ENCODE assay signal across 12 cellular contexts in the genomic region with DNA sequence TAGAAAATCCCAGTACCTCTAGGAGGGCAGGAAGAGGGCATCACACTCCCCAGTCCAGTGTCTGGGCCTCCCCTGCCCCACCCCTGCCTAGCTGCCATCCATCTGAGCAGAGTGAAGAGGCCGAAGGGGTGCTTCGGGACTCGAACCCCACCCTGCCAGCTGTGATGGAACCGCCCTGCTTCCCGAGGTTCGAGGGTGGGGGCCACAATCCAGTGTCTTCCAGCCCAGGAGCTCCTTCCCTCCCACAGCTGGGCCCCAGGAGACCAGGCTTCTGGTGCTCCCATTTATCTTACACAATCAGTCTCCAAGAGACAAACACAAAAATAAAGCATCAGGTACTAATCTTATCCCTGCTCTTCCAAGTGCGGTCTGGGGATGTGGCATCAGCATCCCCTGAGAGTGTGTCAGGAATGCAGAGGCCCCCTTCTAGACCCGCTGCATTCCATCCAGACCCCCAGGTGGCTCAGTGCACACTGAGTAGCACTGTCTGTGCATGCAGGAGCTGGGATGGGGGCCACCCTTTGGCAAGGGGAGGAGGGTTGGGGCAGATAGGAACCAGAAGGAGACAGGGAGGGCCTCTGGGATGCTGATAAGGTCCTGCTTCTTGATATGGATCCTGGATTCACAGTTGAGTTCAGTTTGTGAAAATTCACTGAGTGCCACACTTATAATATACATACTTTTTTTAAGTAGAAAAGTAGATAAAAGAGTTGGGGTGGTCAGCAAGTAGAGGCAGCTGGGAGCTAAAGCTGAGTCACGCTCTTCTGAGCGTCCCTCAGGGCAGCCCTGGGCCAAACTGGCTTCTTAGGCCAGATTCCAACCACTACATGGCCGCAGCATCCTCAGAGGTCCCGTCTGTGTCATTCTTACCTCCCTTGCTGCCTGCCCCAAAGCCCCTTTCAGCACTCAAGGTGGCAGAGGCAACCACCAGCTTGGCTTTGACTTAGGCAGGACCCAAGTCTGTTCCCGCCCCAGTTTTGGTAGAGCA.
"Had no signal": no experiment of that assay in that cellular context is flagged by ENCODE, and none has a peak within 500 bp of the region (broad histone marks: within the 10 kb centered on the region; RNA-seq: fewer than 3 reads in every experiment).

No MANE protein-coding gene starts in this region.

- H3K27ac ChIP-seq: adrenal gland, body of pancreas, psoas muscle, right lobe of liver, testis had no signal

- H3K27me3 ChIP-seq: adrenal gland, body of pancreas, right lobe of liver, testis had no signal

- H3K4me3 ChIP-seq: adrenal gland, body of pancreas, psoas muscle, right lobe of liver, testis had no signal

- H3K36me3 ChIP-seq: adrenal gland, right lobe of liver had no signal

- H3K9me3 ChIP-seq: adrenal gland, body of pancreas, psoas muscle, right lobe of liver, testis had no signal

- DNase-seq: activated CD4-positive, alpha-beta T cell treated with anti-CD3 and anti-CD28 coated beads, Interleukin-2, amount 10 ng/mL, durations not matched to agents 24 days and 14 days; activated naive CD4-positive, alpha-beta T cell treated with anti-CD3 and anti-CD28 coated beads, Interleukin-2, amount 50 U/mL, for 16 hours; adrenal gland; body of pancreas; foreskin fibroblast; glutamatergic neuron; mammary epithelial cell; psoas muscle; right lobe of liver; stimulated activated naive CD4-positive, alpha-beta T cell treated with Interleukin-2 at 50 U/mL for 16 hours; testis had no signal

- ATAC-seq: body of pancreas, psoas muscle, right lobe of liver, WTC11 had no signal

- H3K4me1 ChIP-seq: psoas muscle, right lobe of liver, testis had no signal
